1 cellular context compared by ENCODE assay signal in the genomic region with DNA sequence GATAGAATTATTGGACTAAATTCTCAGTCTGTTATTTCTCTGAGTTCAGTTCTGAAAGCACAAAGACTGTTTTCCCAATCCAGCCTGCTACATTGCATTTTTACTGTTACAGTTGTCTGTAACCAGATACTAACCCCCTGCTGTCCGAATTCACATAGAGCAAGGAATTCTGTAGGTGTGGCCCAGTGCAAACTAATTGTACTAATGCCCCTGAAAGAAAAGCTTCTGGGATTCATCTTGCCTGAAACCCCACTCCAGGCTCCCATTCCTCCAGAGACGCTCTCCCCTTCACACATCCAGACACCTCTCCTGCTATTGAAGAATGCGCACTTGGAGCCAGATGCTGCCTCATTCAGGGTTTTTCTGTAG.
TF ChIP-seq lines count a peak whose summit lies in the region.

No MANE protein-coding gene starts in this region.

TF ChIP-seq in WTC11, 78 proteins besides CTCF, POLR2A, EP300 and RAD21 (continued from another document):
- no peak for TF ChIP-seq CREB1 (CRISPR knock-in tag; IDR thresholded peaks at IDR 0.05)
- TF ChIP-seq SMAD4 (CRISPR knock-in tag; IDR thresholded peaks at IDR 0.05), result no peak
